In genomic region chr18:62728254-62728653, GRCh38 we compare ENCODE assay signal across 30 cellular contexts.
"Had no signal": no experiment of that assay in that cellular context is flagged by ENCODE, and none has a peak within 500 bp of the region (broad histone marks: within the 10 kb centered on the region; RNA-seq: fewer than 3 reads in every experiment).

No MANE protein-coding gene starts in this region.

- H3K9me2 ChIP-seq: SK-N-SH had no signal

- H3K4me3 ChIP-seq: MG63, Peyer's patch, SJSA1 had no signal

- H3K4me1 ChIP-seq: Peyer's patch, SJSA1 had no signal

- H3K4me2 ChIP-seq: SK-N-SH had no signal

- H3K27ac ChIP-seq: Peyer's patch, SJSA1 had no signal

- H3K27me3 ChIP-seq: MG63, Peyer's patch, SJSA1 had no signal

- H3K9ac ChIP-seq: SK-N-SH had no signal

- ATAC-seq: PC-3 had no signal

- H3K36me3 ChIP-seq: Peyer's patch had no signal

- DNase-seq: Kasumi-1, KG1, MG63, NCI-H1048, NCI-H1092 treated with DMSO at 0.1 percent for 48 hours, NCI-H1105 treated with DMSO at 0.1 percent for 48 hours, NCI-H1417, NCI-H1436, NCI-H146, NCI-H187, NCI-H1930, NCI-H2029 treated with DMSO at 0.1 percent for 48 hours, NCI-H2081 treated with DMSO at 0.1 percent for 48 hours, NCI-H2107, NCI-H226, NCI-H510A, NCI-H524, NCI-H526, NCI-H69, NCI-H748 treated with DMSO at 0.1 percent for 48 hours, NCI-H82, OCI-M1, PC-3, Peyer's patch, Right ventricle myocardium superior, RPMI8226, SHP77 treated with DMSO at 0.1 percent for 48 hours, SK-N-SH, SW 1271 had no signal
